ENCODE assay signal across 8 cellular contexts in genomic region chr18:12990662-12990976, GRCh38. TPM values are rescaled to one million over a fixed set of nuclear protein-coding genes. Genes with fewer than 3 reads are reported as not detected.
DNase-seq lines count a peak whose midpoint lies in the region; ATAC-seq and TF ChIP-seq lines count a peak whose summit lies in the region.

No MANE protein-coding gene starts in this region.

- H3K27me3 ChIP-seq in endodermal cell (ENCODE audit: control insufficient read depth, insufficient read depth, low read length, poor library complexity, severe bottlenecking): no peaks in the 10 kb centered on the region
- no peaks in the 10 kb centered on the region for H3K27me3 ChIP-seq in neural cell (ENCODE audit: insufficient read depth, low read depth, low read length)

- H3K27ac ChIP-seq in endodermal cell (ENCODE audit: low read depth, low read length) (peak overlapping the region; percentile 71), neural cell (ENCODE audit: low read length) (no peak overlapping the region)

- peak overlapping the region; percentile 53 for H3K9ac ChIP-seq in endodermal cell (ENCODE audit: extremely low read depth, low read length, poor library complexity, severe bottlenecking)
- peak overlapping the region; percentile 45 for H3K9ac ChIP-seq in neural cell (ENCODE audit: low read length)

- H2AFZ ChIP-seq in neural cell (ENCODE audit: low read depth, low read length): peak overlapping the region; percentile 43

- H3K9me2 ChIP-seq in neural cell (ENCODE audit: insufficient read depth, low read length): no peaks in the 10 kb centered on the region

- 5 to 8% methylated on average over 9 to 11 of the region's 11 CpGs for whole genome bisulfite sequencing in endodermal cell (ENCODE audit: insufficient coverage in 1 of 2, insufficient read length in 1 of 2), 2 experiments

- peaks cover 37% of the 10 kb centered on the region for H3K79me2 ChIP-seq in neural cell (replicated peaks; ENCODE audit: insufficient read depth, low read length)

- H3K36me3 ChIP-seq in endodermal cell (ENCODE audit: control insufficient read depth, insufficient read depth, low read length) (peaks cover 5% of the 10 kb centered on the region), neural cell (ENCODE audit: insufficient read depth, low read length) (no peaks in the 10 kb centered on the region)

- H3K4me1 ChIP-seq in endodermal cell (ENCODE audit: control insufficient read depth, insufficient read depth, low read length): peaks cover 18% of the 10 kb centered on the region

- H3K27ac Mint-ChIP-seq in endodermal cell: peak overlapping the region; percentile 97

- ATAC-seq in GM18520 (IDR thresholded peaks at IDR 0.05; ENCODE audit: unreplicated experiment): no peak
- ATAC-seq in HG02973 (IDR thresholded peaks at IDR 0.05; ENCODE audit: unreplicated experiment): no peak

- no peaks in the 10 kb centered on the region for H3K36me3 Mint-ChIP-seq in endodermal cell (ENCODE audit: low read depth)

- H3K4me3 Mint-ChIP-seq in endodermal cell: no peak overlapping the region

- no peaks in the 10 kb centered on the region for H3K27me3 Mint-ChIP-seq in endodermal cell (ENCODE audit: insufficient read depth)

- peaks cover 38% of the 10 kb centered on the region for H3K4me1 Mint-ChIP-seq in endodermal cell

- H4K20me1 ChIP-seq in neural cell (ENCODE audit: insufficient read depth): no peaks in the 10 kb centered on the region

- H3K9me3 ChIP-seq in endodermal cell (ENCODE audit: control insufficient read depth, low read length): peaks cover 5% of the 10 kb centered on the region
- H3K9me3 ChIP-seq in neural cell (ENCODE audit: low read length): no peaks in the 10 kb centered on the region

- DNase-seq in NCI-H82 (lab: John Stamatoyannopoulos, UW): peak; percentile 76
- no peak for DNase-seq in NCI-H82 treated with DMSO at 0.1 percent for 48 hours (lab: John Stamatoyannopoulos, UW; ENCODE audit: unreplicated experiment)
- DNase-seq in NCI-H345 treated with DMSO at 0.1 percent for 48 hours (lab: John Stamatoyannopoulos, UW; ENCODE audit: unreplicated experiment): peak; percentile 30
- no peak for DNase-seq in endodermal cell
- DNase-seq in NCI-H526 treated with DMSO at 0.1 percent for 48 hours (lab: John Stamatoyannopoulos, UW): no peak

- TF ChIP-seq RAD21 in neural cell (conservative IDR thresholded peaks at IDR 0.05): no peak

- H3F3A ChIP-seq in neural cell (ENCODE audit: insufficient read depth, low read length, poor library complexity, severe bottlenecking): no peaks in the 10 kb centered on the region

- H3K4me2 ChIP-seq in neural cell (ENCODE audit: low read length): peak overlapping the region; percentile 57

- H3K9me3 Mint-ChIP-seq in endodermal cell: no peaks in the 10 kb centered on the region

- H3K4me3 ChIP-seq in endodermal cell (ENCODE audit: low read length): peak overlapping the region; percentile 97
- peak overlapping the region; percentile 93 for H3K4me3 ChIP-seq in neural cell (ENCODE audit: low read length)

- TF ChIP-seq CTCF in endodermal cell (conservative IDR thresholded peaks at IDR 0.05): no peak
- TF ChIP-seq CTCF in neural cell (IDR thresholded peaks at IDR 0.05; ENCODE audit: poor library complexity, severe bottlenecking): no peak

- TF ChIP-seq EP300 in neural cell (conservative IDR thresholded peaks at IDR 0.05; ENCODE audit: poor library complexity, severe bottlenecking): no peak

TF ChIP-seq in neural cell, 6 proteins besides CTCF, POLR2A, EP300 and RAD21:
- TF ChIP-seq EZH2 (IDR thresholded peaks at IDR 0.05; ENCODE audit: borderline replicate concordance, insufficient read depth, low read length, poor library complexity, severe bottlenecking): no peak
- TF ChIP-seq REST (IDR thresholded peaks at IDR 0.05; ENCODE audit: borderline replicate concordance): no peak
- no peak for TF ChIP-seq TAF1 (IDR thresholded peaks at IDR 0.05; ENCODE audit: low read depth)
- no peak for TF ChIP-seq MXI1 (conservative IDR thresholded peaks at IDR 0.05; ENCODE audit: poor library complexity, severe bottlenecking)
- no peak for TF ChIP-seq SMC3 (conservative IDR thresholded peaks at IDR 0.05; ENCODE audit: poor library complexity)
- no peak for TF ChIP-seq POLR2AphosphoS5 (IDR thresholded peaks at IDR 0.05)

RNA-seq across cellular contexts. Expression of gene CEP192, which starts 0.5 kb away (rescaled TPM):
- 10 to 100 TPM; 26.4 to 35.6 TPM for total RNA-seq in endodermal cell
- 29.3 TPM for polyA plus RNA-seq in endodermal cell (2013, experiment 1 of 2)
- 33.1 TPM for polyA plus RNA-seq in endodermal cell (2013, experiment 2 of 2)
- 28.1 and 31.7 TPM in 2 replicates for polyA plus RNA-seq in neural cell
- 59.2 and 65.5 TPM in 2 replicates for polyA minus RNA-seq in neural cell

RNA-seq across cellular contexts. Expression of gene SEH1L, which starts 42.8 kb away (rescaled TPM):
- 10 to 100 TPM; 58.4 to 63.0 TPM for total RNA-seq in endodermal cell
- polyA plus RNA-seq in endodermal cell (2013, experiment 1 of 2): 29.5 TPM
- polyA plus RNA-seq in endodermal cell (2013, experiment 2 of 2): 28.6 TPM
- polyA plus RNA-seq in neural cell: 11.5 and 12.3 TPM in 2 replicates
- polyA minus RNA-seq in neural cell: 26.6 and 27.3 TPM in 2 replicates

Comparison
In these comparisons a context has a peak if more than half of its experiments do, and no peak if none do; other contexts are left out.
1. DNase-seq: peak in NCI-H82 (single experiment) and NCI-H345 treated with DMSO at 0.1 percent for 48 hours (single experiment); none in NCI-H82 treated with DMSO at 0.1 percent for 48 hours (single experiment), endodermal cell (single experiment) and NCI-H526 treated with DMSO at 0.1 percent for 48 hours (single experiment).